8 cellular contexts compared by ENCODE assay signal in the genomic region with DNA sequence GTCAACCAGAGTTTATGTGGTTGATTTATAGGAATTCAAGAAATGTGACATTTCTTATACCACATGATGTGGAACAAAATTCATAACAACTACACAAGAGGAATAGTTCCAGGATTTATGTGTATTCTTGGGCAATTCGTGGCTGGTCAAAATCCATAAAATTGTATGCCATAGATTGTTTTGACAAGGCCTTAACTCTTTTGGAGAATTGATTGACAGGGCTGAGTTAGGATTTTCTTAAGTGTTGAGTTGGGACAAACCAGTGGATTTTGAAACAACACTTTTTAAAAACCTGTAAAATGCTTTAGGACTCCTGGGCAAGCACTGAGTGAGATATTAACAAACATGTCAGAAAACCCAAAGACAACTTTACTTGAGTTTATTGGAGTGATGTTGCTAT.
"Had no signal": no experiment of that assay in that cellular context is flagged by ENCODE, and none has a peak within 500 bp of the region (broad histone marks: within the 10 kb centered on the region; RNA-seq: fewer than 3 reads in every experiment).

No MANE protein-coding gene starts in this region.

- ATAC-seq: GM12878 had no signal

- FAIRE-seq: G401.6, GM12878, GM12891, GM12892, GM18507, GM19239 had no signal

- H3K4me3 ChIP-seq: GM12878 had no signal

- DNase-seq: GDM1, GF-D8 had no signal
